ENCODE assay signal across 8 cellular contexts in genomic region chr20:37527638-37528441, GRCh38.
A peak's percentile ranks its signal among the peaks of the same experiment; 100 is the strongest.
DNase-seq lines count a peak whose midpoint lies in the region; ATAC-seq and TF ChIP-seq lines count a peak whose summit lies in the region.

TSS of gene BLCAP (minus strand) at chr20:37527876. CDS start at chr20:37519174, 8,702 bp downstream.

- H3K4me3 ChIP-seq in WERI-Rb-1 (ENCODE audit: low read depth, low read length): peak within 1 kb of the TSS; percentile 89
- peak within 1 kb of the TSS; percentile 98 for H3K4me3 ChIP-seq in iPS-20b (ENCODE audit: low read length)
- H3K4me3 ChIP-seq in skin epidermis: peak within 1 kb of the TSS; percentile 63 to 99 (median 92)

- peak; percentile 62 for ATAC-seq in HG03103 (IDR thresholded peaks at IDR 0.05; ENCODE audit: low read depth, unreplicated experiment)

- TF ChIP-seq POLR2A in GM18526 (IDR thresholded peaks at IDR 0.05; ENCODE audit: extremely low read depth, insufficient read length): peak; percentile 88

- peaks cover 26% of the 10 kb centered on the region for H3K4me1 ChIP-seq in iPS-20b (ENCODE audit: insufficient read depth, low read length)

- H3K9me3 ChIP-seq in WERI-Rb-1 (ENCODE audit: severe bottlenecking) (no peaks in the 10 kb centered on the region), iPS-20b (ENCODE audit: insufficient read depth, low read depth, low read length) (no peaks in the 10 kb centered on the region)

- in situ Hi-C loops in T47D (cut with HindIII; ENCODE audit: low pct_unique_long_range_greater_than_20kb, low sequenced_read_pairs): no loop called here

- H3K9ac ChIP-seq in iPS-20b (ENCODE audit: low read depth, low read length): peak within 1 kb of the TSS; percentile 98

- H3K36me3 ChIP-seq in WERI-Rb-1: peaks cover 12% of the 10 kb centered on the region
- no peaks in the 10 kb centered on the region for H3K36me3 ChIP-seq in iPS-20b (ENCODE audit: insufficient read depth, low read depth, low read length)

- H3K27ac ChIP-seq in WERI-Rb-1: peak within 1 kb of the TSS; percentile 99
- H3K27ac ChIP-seq in iPS-20b (ENCODE audit: low read length): peak within 1 kb of the TSS; percentile 99
- peak within 1 kb of the TSS; percentile 77 to 100 (median 99) for H3K27ac ChIP-seq in skin epidermis

- DNase-seq in 8988T (peak; percentile 93), NCI-H2196 treated with DMSO at 0.1 percent for 48 hours (lab: John Stamatoyannopoulos, UW; ENCODE audit: unreplicated experiment) (peak; percentile 77), WERI-Rb-1 (peak; percentile 92), T47D (ENCODE audit: low read depth in 1 of 2, low spot score in 1 of 2) (peak; percentile 95 to 97)

- TF ChIP-seq CTCF in WERI-Rb-1 (IDR thresholded peaks at IDR 0.05; ENCODE audit: low read depth, low read length): no peak

- H3K27me3 ChIP-seq in WERI-Rb-1 (ENCODE audit: insufficient read depth, low read depth, severe bottlenecking) (no peaks in the 10 kb centered on the region), iPS-20b (ENCODE audit: insufficient read depth, low read length) (no peaks in the 10 kb centered on the region)

Comparison
In these comparisons a context has a peak if more than half of its experiments do, and no peak if none do; other contexts are left out.
1. Peak in every context shown above with its lines: DNase-seq, ATAC-seq, H3K4me3 ChIP-seq and H3K27ac ChIP-seq.